In the genomic region with DNA sequence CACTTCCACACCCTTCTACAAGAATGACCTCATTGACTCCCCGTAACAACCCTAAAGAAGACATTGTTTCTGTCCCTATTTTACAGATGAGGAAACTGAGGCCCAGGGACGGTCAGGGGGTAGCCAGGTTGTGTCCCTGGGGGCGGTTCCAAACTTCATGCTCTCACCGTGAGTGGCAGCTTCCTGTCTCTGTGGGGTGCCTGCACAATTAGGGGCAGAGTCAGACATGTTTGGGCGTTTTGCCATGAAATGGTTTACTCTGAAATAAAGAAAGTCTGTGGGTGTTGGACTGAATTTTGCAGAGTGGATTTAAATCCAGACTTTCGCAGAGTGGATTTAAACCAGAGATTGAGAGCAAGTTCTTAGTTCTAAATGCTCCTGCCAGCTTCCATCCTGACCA, we compare ENCODE assay signal across 16 cellular contexts. TPM values are rescaled to one million over a fixed set of nuclear protein-coding genes. Genes with fewer than 3 reads are reported as not detected.
A peak's percentile ranks its signal among the peaks of the same experiment; 100 is the strongest.
DNase-seq lines count a peak whose midpoint lies in the region; ATAC-seq and TF ChIP-seq lines count a peak whose summit lies in the region.
"Had no signal": no experiment of that assay in that cellular context is flagged by ENCODE, and none has a peak within 500 bp of the region (broad histone marks: within the 10 kb centered on the region; RNA-seq: fewer than 3 reads in every experiment).

No MANE protein-coding gene starts in this region.

- no peaks in the 10 kb centered on the region for H3K79me1 ChIP-seq in mesendoderm (ENCODE audit: low read length)

- peaks cover 13% of the 10 kb centered on the region for H3K4me1 ChIP-seq in OCI-LY1 (ENCODE audit: insufficient read depth, low read length, severe bottlenecking)
- no peaks in the 10 kb centered on the region for H3K4me1 ChIP-seq in mesendoderm (ENCODE audit: control insufficient read depth, low read depth, low read length)

- no CpG with 5 or more reads among the region's 6 CpGs for WGBS in mesendoderm (ENCODE audit: extremely low coverage, insufficient coverage, low lambda C conversion rate)

- H3K4me2 ChIP-seq in OCI-LY1 (ENCODE audit: low read length) (peak overlapping the region; percentile 38; the same call in 1 of the 2 replicates), mesendoderm (ENCODE audit: low read length) (no peak overlapping the region)
- H3K4me2 ChIP-seq: smooth muscle cell had no signal

- H3K4ac ChIP-seq in mesendoderm (ENCODE audit: low read depth, low read length): no peak overlapping the region

- no peaks in the 10 kb centered on the region for H3K9me2 ChIP-seq in OCI-LY1 (ENCODE audit: low read depth, low read length)

- no peak overlapping the region for H4K8ac ChIP-seq in mesendoderm (ENCODE audit: low read depth, low read length)

- H3K79me2 ChIP-seq in OCI-LY1 (ENCODE audit: insufficient read depth, low read length): no peaks in the 10 kb centered on the region
- H3K79me2 ChIP-seq in mesendoderm (ENCODE audit: control insufficient read depth, insufficient read depth, low read length): no peaks in the 10 kb centered on the region

- no peak overlapping the region for H3K18ac ChIP-seq in mesendoderm (ENCODE audit: low read length)

- peak overlapping the region; percentile 6 for H3K4me3 ChIP-seq in OCI-LY1 (ENCODE audit: low read depth, low read length, poor library complexity, severe bottlenecking)
- no peak overlapping the region for H3K4me3 ChIP-seq in mesendoderm (ENCODE audit: low read length)
- H3K4me3 ChIP-seq: heart right ventricle, smooth muscle cell, thoracic aorta had no signal

- H3K56ac ChIP-seq in mesendoderm (ENCODE audit: low read length): no peak overlapping the region

- H2BK120ac ChIP-seq in mesendoderm (ENCODE audit: low read depth, low read length): no peak overlapping the region

- ATAC-seq in GM18519 (IDR thresholded peaks at IDR 0.05; ENCODE audit: low FRiP score, unreplicated experiment) (no peak), HG03378 (IDR thresholded peaks at IDR 0.05; ENCODE audit: unreplicated experiment) (no peak)
- ATAC-seq: heart right ventricle; naive thymus-derived CD4-positive, alpha-beta T cell; Right ventricle myocardium inferior had no signal

- H2BK5ac ChIP-seq in mesendoderm (ENCODE audit: low read length): no peak overlapping the region

- H3K23ac ChIP-seq in mesendoderm (ENCODE audit: low read length): no peak overlapping the region

- no peak overlapping the region for H2AFZ ChIP-seq in OCI-LY1 (ENCODE audit: low read length)

- H3K9me3 ChIP-seq in KOPT-K1 (ENCODE audit: insufficient read depth, low read length, poor library complexity, severe bottlenecking) (no peaks in the 10 kb centered on the region), OCI-LY1 (ENCODE audit: low read length) (no peaks in the 10 kb centered on the region)
- H3K9me3 ChIP-seq: thoracic aorta had no signal

- H4K20me1 ChIP-seq in OCI-LY1 (ENCODE audit: insufficient read depth, low read length): no peaks in the 10 kb centered on the region

- no peak overlapping the region for H2AK5ac ChIP-seq in mesendoderm (ENCODE audit: low read length)

- no peak overlapping the region for H4K5ac ChIP-seq in mesendoderm (ENCODE audit: low read length)

- H3K27ac ChIP-seq in KOPT-K1 (ENCODE audit: low read depth, low read length, poor library complexity, severe bottlenecking): peak overlapping the region; percentile 22
- H3K27ac ChIP-seq in OCI-LY1 (ENCODE audit: low read depth, low read length, poor library complexity, severe bottlenecking): no peak overlapping the region
- H3K27ac ChIP-seq in mesendoderm (ENCODE audit: low read depth, low read length): no peak overlapping the region
- H3K27ac ChIP-seq: heart right ventricle, thoracic aorta had no signal

- H3K9ac ChIP-seq in OCI-LY1 (ENCODE audit: low read length) (no peak overlapping the region), mesendoderm (ENCODE audit: low read length) (no peak overlapping the region)

- DNase-seq in GF-D8 (lab: John Stamatoyannopoulos, UW): peak; percentile 3
- peak; percentile 3 for DNase-seq in mesendoderm
- no peak for DNase-seq in NK-92 (lab: John Stamatoyannopoulos, UW; ENCODE audit: unreplicated experiment)
- DNase-seq: activated CD8-positive, alpha-beta memory T cell treated with anti-CD3 and anti-CD28 coated beads for 24 hours; central memory CD4-positive, alpha-beta T cell; effector CD8-positive, alpha-beta T cell; heart right ventricle; MM.1S had no signal

- H2BK15ac ChIP-seq in mesendoderm (replicated peaks; ENCODE audit: low read depth): no peak overlapping the region

- H3K36me3 ChIP-seq in KOPT-K1 (ENCODE audit: insufficient read depth, low read length) (no peaks in the 10 kb centered on the region), OCI-LY1 (ENCODE audit: insufficient read depth, low read length) (no peaks in the 10 kb centered on the region; the same call in 1 of the 2 replicates), mesendoderm (ENCODE audit: control insufficient read depth, insufficient read depth, low read length) (no peaks in the 10 kb centered on the region)
- H3K36me3 ChIP-seq: heart right ventricle, thoracic aorta had no signal

- no peaks in the 10 kb centered on the region for H3F3A ChIP-seq in OCI-LY1 (ENCODE audit: insufficient read depth, low read length)

- no peak for TF ChIP-seq CTCF in OCI-LY1 (IDR thresholded peaks at IDR 0.05; ENCODE audit: low read length)

- H3K27me3 ChIP-seq in OCI-LY1 (ENCODE audit: insufficient read depth, low read length) (no peaks in the 10 kb centered on the region), mesendoderm (ENCODE audit: insufficient read depth, low read length, poor library complexity) (no peaks in the 10 kb centered on the region)

RNA-seq across cellular contexts. Expression of gene TBL1X, which starts 44.3 kb away (rescaled TPM):
- 19.6 TPM for polyA plus RNA-seq in mesendoderm (2013, experiment 1 of 2)
- polyA plus RNA-seq in mesendoderm (2013, experiment 2 of 2): 20.0 TPM
